8 cellular contexts compared by ENCODE assay signal in the genomic region with DNA sequence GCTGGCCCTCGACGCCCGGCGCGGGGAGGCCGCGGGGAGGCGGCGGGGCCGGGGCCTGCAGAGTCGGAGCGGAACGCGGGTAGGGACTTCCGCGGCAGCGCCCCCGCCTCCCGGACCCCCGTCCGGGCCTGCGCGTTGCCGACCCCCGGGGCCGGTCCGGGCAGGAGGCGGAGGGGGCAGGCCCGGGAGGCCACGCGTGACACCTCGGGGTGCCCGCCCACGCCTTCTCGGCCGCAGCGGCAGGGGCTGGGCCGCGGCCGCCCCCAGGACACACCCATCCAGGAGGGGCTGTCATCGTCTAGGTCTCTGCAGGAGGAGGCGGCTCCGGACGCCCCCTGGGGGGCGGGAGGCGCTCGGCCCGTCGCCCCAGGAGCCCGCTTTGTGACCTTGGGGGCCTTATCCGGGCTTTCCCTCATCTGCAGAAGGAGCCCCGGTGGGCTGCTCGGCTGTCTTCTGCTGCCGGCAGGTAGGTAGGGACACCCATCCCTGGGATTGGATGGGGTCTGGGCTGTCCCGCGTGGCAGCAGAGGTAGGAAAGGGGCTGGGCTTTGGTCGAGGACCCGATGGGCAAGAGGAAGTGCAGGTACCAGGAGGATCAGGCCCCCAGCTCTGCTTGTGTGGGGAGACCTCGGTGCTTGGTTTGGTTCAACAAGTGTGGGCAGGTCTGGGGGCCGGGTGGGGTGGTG. TPM values are rescaled to one million over a fixed set of nuclear protein-coding genes. Genes with fewer than 3 reads are reported as not detected.
DNase-seq lines count a peak whose midpoint lies in the region; ATAC-seq and TF ChIP-seq lines count a peak whose summit lies in the region.

No MANE protein-coding gene starts in this region.

- peak overlapping the region; percentile 44 for H3K27ac ChIP-seq in HL-60 (replicated peaks)
- no peak overlapping the region for H3K27ac ChIP-seq in brain microvascular endothelial cell
- H3K27ac ChIP-seq in left lung, result peak overlapping the region in 1 of 2 donors; percentile 70

- no peaks in the 10 kb centered on the region for H3K27me3 ChIP-seq in HL-60 (ENCODE audit: insufficient read depth, poor library complexity, severe bottlenecking)
- H3K27me3 ChIP-seq in brain microvascular endothelial cell (replicated peaks), result no peaks in the 10 kb centered on the region
- no peaks in the 10 kb centered on the region for H3K27me3 ChIP-seq in left lung

- no peaks in the 10 kb centered on the region for H3K9me3 ChIP-seq in left lung

- TF ChIP-seq CTCF in GM20000 (IDR thresholded peaks at IDR 0.05; ENCODE audit: extremely low read depth, missing control alignments), result no peak
- no peak for TF ChIP-seq CTCF in HL-60 (IDR thresholded peaks at IDR 0.05; ENCODE audit: insufficient read depth, low read length)
- TF ChIP-seq CTCF in brain microvascular endothelial cell (IDR thresholded peaks at IDR 0.05; ENCODE audit: low read depth, low read length, missing control alignments), result peak; percentile 48
- peak in 1 of 2 donors; percentile 20 for TF ChIP-seq CTCF in left lung (IDR thresholded peaks at IDR 0.05)

- peaks cover 7 to 43% of the 10 kb centered on the region in 2 donors for H3K4me1 ChIP-seq in left lung

- peaks cover 14% of the 10 kb centered on the region for H3K36me3 ChIP-seq in brain microvascular endothelial cell (replicated peaks)
- H3K36me3 ChIP-seq in left lung, result peaks cover 0 to 31% of the 10 kb centered on the region in 2 donors

- peak; percentile 38 for DNase-seq in EL
- DNase-seq in GM20000 (ENCODE audit: low spot score), result peak; percentile 97
- peak in 1 of 2 experiments; percentile 32 for DNase-seq in HL-60 (ENCODE audit: low read depth in 1 of 2, low spot score in 1 of 2)
- peak; percentile 44 for DNase-seq in T-helper 9 cell
- DNase-seq in brain microvascular endothelial cell, result no peak
- DNase-seq in left lung, result peak; percentile 44 to 86
- peak; percentile 26 for DNase-seq in stimulated activated CD8-positive, alpha-beta memory T cell treated with anti-CD3 and anti-CD28 coated beads, Interleukin-12 subunit alpha, Interleukin-12 subunit beta, amount 100 ng/mL, for 1 hour (ENCODE audit: low read depth)
- DNase-seq in cortex of kidney (lab: John Stamatoyannopoulos, UW), result no peak

- peak overlapping the region; percentile 78 for H3K4me3 ChIP-seq in HL-60 (replicated peaks; ENCODE audit: insufficient read depth, low read length)
- H3K4me3 ChIP-seq in brain microvascular endothelial cell (ENCODE audit: low read depth, low read length), result peak overlapping the region; percentile 66
- H3K4me3 ChIP-seq in left lung, result peak overlapping the region; percentile 74 to 88

- intact Hi-C loops in left lung (cut with DNase I), result no loop called here

- peak; percentile 35 for ATAC-seq in left lung

- in situ Hi-C loops in brain microvascular endothelial cell (cut with HindIII; ENCODE audit: low pct_ligation_motif_present, low sequenced_read_pairs), result no loop called here

RNA-seq across cellular contexts. Expression of gene ZNF316, which starts 0.6 kb away (rescaled TPM):
- total RNA-seq in left lung, result 10 to 100 TPM; 29.3 to 34.3 TPM

RNA-seq across cellular contexts. Expression of gene ZNF853, which starts 22.3 kb away (rescaled TPM):
- 1 to 10 TPM; 3.4 to 3.6 TPM for total RNA-seq in left lung

RNA-seq across cellular contexts. Expression of gene INTS15, which starts 47.9 kb away (rescaled TPM):
- 10 to 100 TPM; 30.2 to 31.5 TPM for total RNA-seq in left lung

Comparison
In these comparisons a context has a peak if more than half of its experiments do, and no peak if none do; other contexts are left out.
1. DNase-seq: peak in EL (single experiment), GM20000 (single experiment), T-helper 9 cell (single experiment), left lung (2 of 2) and stimulated activated CD8-positive, alpha-beta memory T cell treated with anti-CD3 and anti-CD28 coated beads, Interleukin-12 subunit alpha, Interleukin-12 subunit beta, amount 100 ng/mL, for 1 hour (single experiment); none in brain microvascular endothelial cell (single experiment) and cortex of kidney (single experiment).
2. Peak in every context shown above with its lines, with median percentiles within 50 percentile points of each other: H3K4me3 ChIP-seq.